In genomic region chr2:169362346-169363026, GRCh38 we compare ENCODE assay signal across 8 cellular contexts. TPM values are rescaled to one million over a fixed set of nuclear protein-coding genes. Genes with fewer than 3 reads are reported as not detected.
DNase-seq lines count a peak whose midpoint lies in the region; ATAC-seq and TF ChIP-seq lines count a peak whose summit lies in the region.

LRP2 (minus strand) TSS chr2:169362534; CDS start chr2:169362399, 135 bp downstream.

- H3K36me3 ChIP-seq in MG63 (no peaks in the 10 kb centered on the region), iPS DF 6.9 (ENCODE audit: control insufficient read depth, insufficient read depth, low read length) (no peaks in the 10 kb centered on the region)

- no peak within 1 kb of the TSS for H3K27ac ChIP-seq in iPS DF 6.9 (ENCODE audit: low read length)

- H3K9me3 ChIP-seq in MG63 (no peaks in the 10 kb centered on the region), iPS DF 6.9 (ENCODE audit: control insufficient read depth, insufficient read depth, low read length) (no peaks in the 10 kb centered on the region)

- intact Hi-C loops in CD14-positive monocyte (cut with micrococcal nuclease), result no loop called here

- H3K9me3 Mint-ChIP-seq in CD14-positive monocyte, result peaks cover 0 to 24% (median 8%) of the 10 kb centered on the region in 7 donors
- no peaks in the 10 kb centered on the region for H3K9me3 Mint-ChIP-seq in activated naive CD8-positive, alpha-beta T cell treated with anti-CD3 and anti-CD28 coated beads, Interleukin-2, amount 50 U/mL, for 24 hours

- DNase-seq in CD14-positive monocyte (ENCODE audit: low spot score) (no peak), MG63 (peak; percentile 4), iPS DF 6.9 (ENCODE audit: low read depth, low spot score) (peak; percentile 5), retinal pigment epithelial cell (ENCODE audit: low read depth) (no peak), mesenteric fat pad (ENCODE audit: low spot score) (no peak), hepatic stellate cell (ENCODE audit: low spot score) (no peak), NCI-H524 treated with DMSO at 0.1 percent for 48 hours (lab: John Stamatoyannopoulos, UW) (no peak)
- DNase-seq in activated naive CD8-positive, alpha-beta T cell treated with anti-CD3 and anti-CD28 coated beads, Interleukin-2, amount 50 U/mL, for 24 hours, result peak; percentile 21

- H3K4me3 ChIP-seq in MG63, result peak within 1 kb of the TSS; percentile 13
- H3K4me3 ChIP-seq in iPS DF 6.9 (ENCODE audit: low read length), result peak within 1 kb of the TSS; percentile 45; the same call in 1 of the 2 replicates
- peak within 1 kb of the TSS; percentile 49 for H3K4me3 ChIP-seq in retinal pigment epithelial cell (ENCODE audit: low read length)

- peaks cover 0 to 7% of the 10 kb centered on the region in 2 donors for H3K36me3 Mint-ChIP-seq in CD14-positive monocyte
- H3K36me3 Mint-ChIP-seq in activated naive CD8-positive, alpha-beta T cell treated with anti-CD3 and anti-CD28 coated beads, Interleukin-2, amount 50 U/mL, for 24 hours (ENCODE audit: low read depth), result no peaks in the 10 kb centered on the region

- H3K27ac Mint-ChIP-seq in CD14-positive monocyte, result no peak within 1 kb of the TSS
- peak within 1 kb of the TSS; percentile 68 for H3K27ac Mint-ChIP-seq in activated naive CD8-positive, alpha-beta T cell treated with anti-CD3 and anti-CD28 coated beads, Interleukin-2, amount 50 U/mL, for 24 hours

- H3K27me3 ChIP-seq in MG63, result peaks cover 57% of the 10 kb centered on the region
- H3K27me3 ChIP-seq in iPS DF 6.9 (ENCODE audit: control insufficient read depth, insufficient read depth, low read length), result peaks cover 33% of the 10 kb centered on the region

- H3K4me3 Mint-ChIP-seq in CD14-positive monocyte, result peak within 1 kb of the TSS; percentile 92 to 95
- peak within 1 kb of the TSS; percentile 84 for H3K4me3 Mint-ChIP-seq in activated naive CD8-positive, alpha-beta T cell treated with anti-CD3 and anti-CD28 coated beads, Interleukin-2, amount 50 U/mL, for 24 hours

- ATAC-seq in activated naive CD8-positive, alpha-beta T cell treated with anti-CD3 and anti-CD28 coated beads, Interleukin-2, amount 50 U/mL, for 24 hours, result peak; percentile 22

- TF ChIP-seq CTCF in CD14-positive monocyte (IDR thresholded peaks at IDR 0.05) (no peak), retinal pigment epithelial cell (conservative IDR thresholded peaks at IDR 0.05; ENCODE audit: low read depth, low read length) (no peak)

- peaks cover 43% of the 10 kb centered on the region for H3K4me1 Mint-ChIP-seq in CD14-positive monocyte
- H3K4me1 Mint-ChIP-seq in activated naive CD8-positive, alpha-beta T cell treated with anti-CD3 and anti-CD28 coated beads, Interleukin-2, amount 50 U/mL, for 24 hours, result peaks cover 34% of the 10 kb centered on the region

- H3K27me3 Mint-ChIP-seq in CD14-positive monocyte (ENCODE audit: low read depth in 3 of 3), result peaks cover 58 to 73% (median 71%) of the 10 kb centered on the region in 3 donors
- peaks cover 59% of the 10 kb centered on the region for H3K27me3 Mint-ChIP-seq in activated naive CD8-positive, alpha-beta T cell treated with anti-CD3 and anti-CD28 coated beads, Interleukin-2, amount 50 U/mL, for 24 hours

- H3K4me1 ChIP-seq in iPS DF 6.9 (ENCODE audit: control insufficient read depth, insufficient read depth, low read length), result peaks cover 6% of the 10 kb centered on the region; the same call in 1 of the 2 replicates

- no CpG with 5 or more reads among the region's 63 CpGs for WGBS in iPS DF 6.9 (ENCODE audit: insufficient coverage, insufficient read length)

RNA-seq across cellular contexts. Expression of gene LRP2, which starts in this region (rescaled TPM):
- polyA plus RNA-seq in CD14-positive monocyte, result not detected
- total RNA-seq in MG63 (2014; rRNA removed; shearing (Covaris generic); ENCODE audit: low replicate concordance), result not detected in 2 replicates
- not detected for total RNA-seq in mesenteric fat pad

Comparison
In these comparisons a context has a peak if more than half of its experiments do, and no peak if none do; other contexts are left out.
1. Peak in DNase-seq and H3K4me3 ChIP-seq in MG63; RNA of the gene not detected or under 1 TPM.
2. DNase-seq: peak in activated naive CD8-positive, alpha-beta T cell treated with anti-CD3 and anti-CD28 coated beads, Interleukin-2, amount 50 U/mL, for 24 hours (single experiment) and iPS DF 6.9 (single experiment); none in CD14-positive monocyte (single experiment), retinal pigment epithelial cell (single experiment), mesenteric fat pad (single experiment), hepatic stellate cell (single experiment) and NCI-H524 treated with DMSO at 0.1 percent for 48 hours (single experiment).
3. Peak in every context shown above with its lines, with median percentiles within 50 percentile points of each other: H3K4me3 ChIP-seq.